1 cellular context compared by ENCODE assay signal in genomic region chr11:2104524-2105440, GRCh38.
TF ChIP-seq lines count a peak whose summit lies in the region.

No MANE protein-coding gene starts in this region.

TF ChIP-seq in K562, 482 proteins besides CTCF, POLR2A, EP300 and RAD21:
- peak; percentile 72; the same call in 1 of the 2 replicates for TF ChIP-seq ZC3H11A (IDR thresholded peaks at IDR 0.05; ENCODE audit: low read depth, low read length)
- TF ChIP-seq EGR1 (conservative IDR thresholded peaks at IDR 0.05): peak; percentile 72
- TF ChIP-seq FOSL1 (tag; conservative IDR thresholded peaks at IDR 0.05): no peak
